ENCODE assay signal across 11 cellular contexts in the genomic region with DNA sequence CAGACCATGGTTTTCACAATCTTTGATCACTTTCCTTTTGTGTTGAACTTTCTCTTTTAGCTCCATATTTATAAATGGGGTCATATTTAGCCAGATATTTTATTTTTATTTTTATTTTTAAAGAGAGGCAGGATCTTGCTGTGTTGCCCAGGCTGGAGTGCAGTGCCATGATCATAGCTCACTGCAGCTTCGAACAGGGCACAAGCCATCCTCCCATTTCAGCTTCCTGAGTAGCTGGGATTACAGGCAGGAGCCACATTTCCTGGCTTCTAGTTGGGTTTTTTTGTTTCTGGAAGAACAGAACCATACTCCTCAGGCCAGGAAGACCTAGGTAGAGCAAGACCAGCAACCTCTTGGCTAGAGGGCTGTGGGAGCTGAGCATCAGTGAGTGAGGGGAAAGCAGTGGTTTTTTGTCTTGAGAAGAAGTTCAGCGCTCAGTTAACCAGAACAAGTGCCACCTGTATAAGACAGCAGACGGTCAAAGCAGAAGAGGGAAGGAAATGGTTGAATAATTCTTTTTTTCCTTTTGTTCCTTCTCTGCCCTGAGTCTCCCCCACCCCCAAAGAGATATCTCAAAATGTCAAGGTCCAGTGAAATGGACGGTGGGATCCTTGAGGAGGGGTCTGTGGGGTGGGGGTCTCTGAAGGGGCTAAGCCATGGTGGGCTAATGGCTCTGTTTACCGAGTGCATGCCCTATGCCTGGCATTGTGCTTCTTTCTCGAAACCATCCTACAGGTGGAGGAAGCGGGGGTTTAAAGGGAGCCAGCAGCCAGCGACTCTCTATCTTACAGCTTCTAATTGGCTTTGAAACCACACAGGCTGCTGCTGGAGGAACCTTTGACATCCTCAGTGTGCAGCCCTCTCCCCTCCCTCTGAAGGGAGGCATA.
DNase-seq lines count a peak whose midpoint lies in the region; ATAC-seq and TF ChIP-seq lines count a peak whose summit lies in the region.
"Had no signal": no experiment of that assay in that cellular context is flagged by ENCODE, and none has a peak within 500 bp of the region (broad histone marks: within the 10 kb centered on the region; RNA-seq: fewer than 3 reads in every experiment).

No MANE protein-coding gene starts in this region.

- peak overlapping the region; percentile 9 for H3K27ac ChIP-seq in rectal smooth muscle tissue (ENCODE audit: low read depth, low read length)

- BruUV-seq in Calu3 (replicated peaks; lab: Mats Ljungman, UMichigan) = no TSS peak

- H3K9ac ChIP-seq in rectal smooth muscle tissue (ENCODE audit: low read length) = no peak overlapping the region

- H3K27ac Mint-ChIP-seq in activated T-helper 17 cell treated with anti-CD3 and anti-CD28 coated beads, Interleukin-2, amount 50 U/mL, for 72 hours = peak overlapping the region; percentile 75
- H3K27ac Mint-ChIP-seq in Calu3 (ENCODE audit: unreplicated experiment) = no peak overlapping the region

- H3K27me3 ChIP-seq in rectal smooth muscle tissue (ENCODE audit: control insufficient read depth, insufficient read depth, low read length) = no peaks in the 10 kb centered on the region
- H3K27me3 ChIP-seq in HAP-1 (ENCODE audit: low read depth) = no peaks in the 10 kb centered on the region
- H3K27me3 ChIP-seq: right lobe of liver had no signal

- intact Hi-C loops in Calu3 (cut with micrococcal nuclease; ENCODE audit: unreplicated experiment) = no loop called here

- peaks cover 27% of the 10 kb centered on the region for H3K36me3 Mint-ChIP-seq in activated T-helper 17 cell treated with anti-CD3 and anti-CD28 coated beads, Interleukin-2, amount 50 U/mL, for 72 hours (ENCODE audit: low read depth)
- no peaks in the 10 kb centered on the region for H3K36me3 Mint-ChIP-seq in Calu3 (ENCODE audit: insufficient read depth, unreplicated experiment)

- DNase-seq in GM12865 (ENCODE audit: low read depth) = peak; percentile 38
- DNase-seq in HAP-1 (ENCODE audit: low spot score in 2 of 2) = no peak
- DNase-seq in Calu3 = no peak
- no peak for DNase-seq in NCI-H2029 treated with DMSO at 0.1 percent for 48 hours (lab: John Stamatoyannopoulos, UW)
- DNase-seq: NCI-H2227 treated with DMSO at 0.1 percent for 48 hours; right lobe of liver; stimulated activated CD8-positive, alpha-beta memory T cell treated with anti-CD3 and anti-CD28 coated beads, Interleukin-4, amount 100 ng/mL, for 48 hours had no signal

- H3K36me3 ChIP-seq in rectal smooth muscle tissue (ENCODE audit: control insufficient read depth, insufficient read depth, low read length) (no peaks in the 10 kb centered on the region), HAP-1 (replicated peaks) (no peaks in the 10 kb centered on the region)
- H3K36me3 ChIP-seq: right lobe of liver had no signal

- TF ChIP-seq CTCF in GM12865 (IDR thresholded peaks at IDR 0.05; ENCODE audit: insufficient read depth, low read depth, low read length, missing control alignments) = no peak
- no peak for TF ChIP-seq CTCF in Calu3 (IDR thresholded peaks at IDR 0.05; ENCODE audit: unreplicated experiment)

- H3K4me3 ChIP-seq in GM12865 (ENCODE audit: low read depth, low read length) (no peak overlapping the region), rectal smooth muscle tissue (ENCODE audit: low read length) (no peak overlapping the region), HAP-1 (no peak overlapping the region)
- H3K4me3 ChIP-seq: right lobe of liver had no signal

- CTCF ChIA-PET in Calu3 (lab: Charles Lee) = interaction anchor here (0.6 to 1.0 kb wide), 2 partner anchors 8 to 11 kb away, joined by 3 to 5 read pairs; no protein-coding TSS in a partner anchor

- H3K9me3 ChIP-seq in HAP-1 = no peaks in the 10 kb centered on the region
- H3K9me3 ChIP-seq: right lobe of liver had no signal

- H3K4me1 ChIP-seq in rectal smooth muscle tissue (ENCODE audit: control insufficient read depth, insufficient read depth, low read length) (no peaks in the 10 kb centered on the region), HAP-1 (no peaks in the 10 kb centered on the region)

- in situ Hi-C loops in HAP-1 (cut with MboI; ENCODE audit: low sequenced_read_pairs) = no loop called here

- peak; percentile 74 for ATAC-seq in GM21786 (IDR thresholded peaks at IDR 0.05; ENCODE audit: unreplicated experiment)
- ATAC-seq in activated T-helper 17 cell treated with anti-CD3 and anti-CD28 coated beads, Interleukin-2, amount 50 U/mL, for 72 hours (replicated peaks) = peak; percentile 12
- ATAC-seq: SK-N-SH treated with all-trans-retinoic acid at 6 μM for 48 hours had no signal

- H3K27me3 Mint-ChIP-seq in activated T-helper 17 cell treated with anti-CD3 and anti-CD28 coated beads, Interleukin-2, amount 50 U/mL, for 72 hours = no peaks in the 10 kb centered on the region
- no peaks in the 10 kb centered on the region for H3K27me3 Mint-ChIP-seq in Calu3 (ENCODE audit: unreplicated experiment)

- no peaks in the 10 kb centered on the region for H3K9me3 Mint-ChIP-seq in activated T-helper 17 cell treated with anti-CD3 and anti-CD28 coated beads, Interleukin-2, amount 50 U/mL, for 72 hours
- no peaks in the 10 kb centered on the region for H3K9me3 Mint-ChIP-seq in Calu3 (ENCODE audit: low read depth, unreplicated experiment)

- H3K4me3 Mint-ChIP-seq in activated T-helper 17 cell treated with anti-CD3 and anti-CD28 coated beads, Interleukin-2, amount 50 U/mL, for 72 hours = peak overlapping the region; percentile 38
- H3K4me3 Mint-ChIP-seq in Calu3 (ENCODE audit: low read depth, unreplicated experiment) = no peak overlapping the region

- H3K4me1 Mint-ChIP-seq in activated T-helper 17 cell treated with anti-CD3 and anti-CD28 coated beads, Interleukin-2, amount 50 U/mL, for 72 hours = peaks cover 20% of the 10 kb centered on the region
- H3K4me1 Mint-ChIP-seq in Calu3 (ENCODE audit: low read depth, unreplicated experiment) = peaks cover 15% of the 10 kb centered on the region
